Comparison of ENCODE assay signal across 2 cellular contexts in the genomic region with DNA sequence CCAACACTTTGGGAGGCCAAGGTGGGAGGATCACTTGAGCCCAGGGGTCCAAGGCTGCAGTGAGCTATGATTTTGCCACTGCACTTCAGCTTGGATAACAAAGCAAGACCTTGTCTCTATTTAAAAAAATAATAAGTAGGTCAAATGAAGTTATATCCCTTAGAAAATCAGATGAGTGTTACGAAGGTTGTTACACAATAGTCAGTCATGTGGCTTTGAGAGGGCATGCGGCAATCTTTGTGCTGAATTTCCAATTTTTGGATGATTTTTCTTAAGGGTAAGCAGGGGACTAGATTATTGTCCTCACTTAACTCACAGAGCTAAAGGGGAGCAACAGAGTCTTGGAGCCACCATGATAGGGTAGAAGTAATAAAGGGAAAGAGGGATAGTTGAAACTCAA.
A peak's percentile ranks its signal among the peaks of the same experiment; 100 is the strongest.
TF ChIP-seq lines count a peak whose summit lies in the region.

No MANE protein-coding gene starts in this region.

TF ChIP-seq in IMR-90, 13 proteins besides CTCF, POLR2A, EP300 and RAD21:
- TF ChIP-seq CEBPB (IDR thresholded peaks at IDR 0.05; ENCODE audit: low read depth, low read length) (0 out of 2 replicates have a peak, but pooled peaks have one; percentile 33), BHLHE40 (IDR thresholded peaks at IDR 0.05; ENCODE audit: low read depth, low read length) (no peak)

TF ChIP-seq in H1, 55 proteins besides CTCF, POLR2A, EP300 and RAD21:
- TF ChIP-seq, protein P1, sequence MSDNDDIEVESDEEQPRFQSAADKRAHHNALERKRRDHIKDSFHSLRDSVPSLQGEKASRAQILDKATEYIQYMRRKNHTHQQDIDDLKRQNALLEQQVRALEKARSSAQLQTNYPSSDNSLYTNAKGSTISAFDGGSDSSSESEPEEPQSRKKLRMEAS (IDR thresholded peaks at IDR 0.05), result no peak
- TF ChIP-seq EZH2 (IDR thresholded peaks at IDR 0.05; ENCODE audit: low read depth, low read length, severe bottlenecking) (no peak), POU5F1 (IDR thresholded peaks at IDR 0.05; ENCODE audit: low read depth, low read length) (no peak), SP4 (IDR thresholded peaks at IDR 0.05; ENCODE audit: low read length) (no peak), BACH1 (IDR thresholded peaks at IDR 0.05; ENCODE audit: low read length) (no peak), BCL11A (IDR thresholded peaks at IDR 0.05; ENCODE audit: low read depth in 2 of 2, low read length in 2 of 2) (no peak), HDAC6 (IDR thresholded peaks at IDR 0.05; ENCODE audit: low read depth, low read length) (no peak), SIX5 (IDR thresholded peaks at IDR 0.05; ENCODE audit: low read depth, low read length) (no peak), CHD1 (IDR thresholded peaks at IDR 0.05; ENCODE audit: low read depth, low read length) (no peak), CBX8 (IDR thresholded peaks at IDR 0.05; ENCODE audit: borderline replicate concordance, low read depth, low read length) (no peak), RFX5 (IDR thresholded peaks at IDR 0.05; ENCODE audit: borderline replicate concordance, low read depth, low read length) (no peak), RXRA (IDR thresholded peaks at IDR 0.05; ENCODE audit: insufficient read depth, low read depth, low read length) (no peak), TCF12 (IDR thresholded peaks at IDR 0.05; ENCODE audit: low read depth, low read length) (no peak), SP2 (IDR thresholded peaks at IDR 0.05; ENCODE audit: low read length) (no peak), YY1 (IDR thresholded peaks at IDR 0.05; ENCODE audit: low read depth, low read length) (no peak), SP1 (IDR thresholded peaks at IDR 0.05; ENCODE audit: low read depth, low read length) (no peak), TAF7 (optimal IDR thresholded peaks at IDR 0.05; ENCODE audit: borderline replicate concordance, low read depth, low read length) (no peak)
- TF ChIP-seq, protein P2, sequence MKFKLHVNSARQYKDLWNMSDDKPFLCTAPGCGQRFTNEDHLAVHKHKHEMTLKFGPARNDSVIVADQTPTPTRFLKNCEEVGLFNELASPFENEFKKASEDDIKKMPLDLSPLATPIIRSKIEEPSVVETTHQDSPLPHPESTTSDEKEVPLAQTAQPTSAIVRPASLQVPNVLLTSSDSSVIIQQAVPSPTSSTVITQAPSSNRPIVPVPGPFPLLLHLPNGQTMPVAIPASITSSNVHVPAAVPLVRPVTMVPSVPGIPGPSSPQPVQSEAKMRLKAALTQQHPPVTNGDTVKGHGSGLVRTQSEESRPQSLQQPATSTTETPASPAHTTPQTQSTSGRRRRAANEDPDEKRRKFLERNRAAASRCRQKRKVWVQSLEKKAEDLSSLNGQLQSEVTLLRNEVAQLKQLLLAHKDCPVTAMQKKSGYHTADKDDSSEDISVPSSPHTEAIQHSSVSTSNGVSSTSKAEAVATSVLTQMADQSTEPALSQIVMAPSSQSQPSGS (IDR thresholded peaks at IDR 0.05; ENCODE audit: low read length), result no peak
- TF ChIP-seq, protein P3, sequence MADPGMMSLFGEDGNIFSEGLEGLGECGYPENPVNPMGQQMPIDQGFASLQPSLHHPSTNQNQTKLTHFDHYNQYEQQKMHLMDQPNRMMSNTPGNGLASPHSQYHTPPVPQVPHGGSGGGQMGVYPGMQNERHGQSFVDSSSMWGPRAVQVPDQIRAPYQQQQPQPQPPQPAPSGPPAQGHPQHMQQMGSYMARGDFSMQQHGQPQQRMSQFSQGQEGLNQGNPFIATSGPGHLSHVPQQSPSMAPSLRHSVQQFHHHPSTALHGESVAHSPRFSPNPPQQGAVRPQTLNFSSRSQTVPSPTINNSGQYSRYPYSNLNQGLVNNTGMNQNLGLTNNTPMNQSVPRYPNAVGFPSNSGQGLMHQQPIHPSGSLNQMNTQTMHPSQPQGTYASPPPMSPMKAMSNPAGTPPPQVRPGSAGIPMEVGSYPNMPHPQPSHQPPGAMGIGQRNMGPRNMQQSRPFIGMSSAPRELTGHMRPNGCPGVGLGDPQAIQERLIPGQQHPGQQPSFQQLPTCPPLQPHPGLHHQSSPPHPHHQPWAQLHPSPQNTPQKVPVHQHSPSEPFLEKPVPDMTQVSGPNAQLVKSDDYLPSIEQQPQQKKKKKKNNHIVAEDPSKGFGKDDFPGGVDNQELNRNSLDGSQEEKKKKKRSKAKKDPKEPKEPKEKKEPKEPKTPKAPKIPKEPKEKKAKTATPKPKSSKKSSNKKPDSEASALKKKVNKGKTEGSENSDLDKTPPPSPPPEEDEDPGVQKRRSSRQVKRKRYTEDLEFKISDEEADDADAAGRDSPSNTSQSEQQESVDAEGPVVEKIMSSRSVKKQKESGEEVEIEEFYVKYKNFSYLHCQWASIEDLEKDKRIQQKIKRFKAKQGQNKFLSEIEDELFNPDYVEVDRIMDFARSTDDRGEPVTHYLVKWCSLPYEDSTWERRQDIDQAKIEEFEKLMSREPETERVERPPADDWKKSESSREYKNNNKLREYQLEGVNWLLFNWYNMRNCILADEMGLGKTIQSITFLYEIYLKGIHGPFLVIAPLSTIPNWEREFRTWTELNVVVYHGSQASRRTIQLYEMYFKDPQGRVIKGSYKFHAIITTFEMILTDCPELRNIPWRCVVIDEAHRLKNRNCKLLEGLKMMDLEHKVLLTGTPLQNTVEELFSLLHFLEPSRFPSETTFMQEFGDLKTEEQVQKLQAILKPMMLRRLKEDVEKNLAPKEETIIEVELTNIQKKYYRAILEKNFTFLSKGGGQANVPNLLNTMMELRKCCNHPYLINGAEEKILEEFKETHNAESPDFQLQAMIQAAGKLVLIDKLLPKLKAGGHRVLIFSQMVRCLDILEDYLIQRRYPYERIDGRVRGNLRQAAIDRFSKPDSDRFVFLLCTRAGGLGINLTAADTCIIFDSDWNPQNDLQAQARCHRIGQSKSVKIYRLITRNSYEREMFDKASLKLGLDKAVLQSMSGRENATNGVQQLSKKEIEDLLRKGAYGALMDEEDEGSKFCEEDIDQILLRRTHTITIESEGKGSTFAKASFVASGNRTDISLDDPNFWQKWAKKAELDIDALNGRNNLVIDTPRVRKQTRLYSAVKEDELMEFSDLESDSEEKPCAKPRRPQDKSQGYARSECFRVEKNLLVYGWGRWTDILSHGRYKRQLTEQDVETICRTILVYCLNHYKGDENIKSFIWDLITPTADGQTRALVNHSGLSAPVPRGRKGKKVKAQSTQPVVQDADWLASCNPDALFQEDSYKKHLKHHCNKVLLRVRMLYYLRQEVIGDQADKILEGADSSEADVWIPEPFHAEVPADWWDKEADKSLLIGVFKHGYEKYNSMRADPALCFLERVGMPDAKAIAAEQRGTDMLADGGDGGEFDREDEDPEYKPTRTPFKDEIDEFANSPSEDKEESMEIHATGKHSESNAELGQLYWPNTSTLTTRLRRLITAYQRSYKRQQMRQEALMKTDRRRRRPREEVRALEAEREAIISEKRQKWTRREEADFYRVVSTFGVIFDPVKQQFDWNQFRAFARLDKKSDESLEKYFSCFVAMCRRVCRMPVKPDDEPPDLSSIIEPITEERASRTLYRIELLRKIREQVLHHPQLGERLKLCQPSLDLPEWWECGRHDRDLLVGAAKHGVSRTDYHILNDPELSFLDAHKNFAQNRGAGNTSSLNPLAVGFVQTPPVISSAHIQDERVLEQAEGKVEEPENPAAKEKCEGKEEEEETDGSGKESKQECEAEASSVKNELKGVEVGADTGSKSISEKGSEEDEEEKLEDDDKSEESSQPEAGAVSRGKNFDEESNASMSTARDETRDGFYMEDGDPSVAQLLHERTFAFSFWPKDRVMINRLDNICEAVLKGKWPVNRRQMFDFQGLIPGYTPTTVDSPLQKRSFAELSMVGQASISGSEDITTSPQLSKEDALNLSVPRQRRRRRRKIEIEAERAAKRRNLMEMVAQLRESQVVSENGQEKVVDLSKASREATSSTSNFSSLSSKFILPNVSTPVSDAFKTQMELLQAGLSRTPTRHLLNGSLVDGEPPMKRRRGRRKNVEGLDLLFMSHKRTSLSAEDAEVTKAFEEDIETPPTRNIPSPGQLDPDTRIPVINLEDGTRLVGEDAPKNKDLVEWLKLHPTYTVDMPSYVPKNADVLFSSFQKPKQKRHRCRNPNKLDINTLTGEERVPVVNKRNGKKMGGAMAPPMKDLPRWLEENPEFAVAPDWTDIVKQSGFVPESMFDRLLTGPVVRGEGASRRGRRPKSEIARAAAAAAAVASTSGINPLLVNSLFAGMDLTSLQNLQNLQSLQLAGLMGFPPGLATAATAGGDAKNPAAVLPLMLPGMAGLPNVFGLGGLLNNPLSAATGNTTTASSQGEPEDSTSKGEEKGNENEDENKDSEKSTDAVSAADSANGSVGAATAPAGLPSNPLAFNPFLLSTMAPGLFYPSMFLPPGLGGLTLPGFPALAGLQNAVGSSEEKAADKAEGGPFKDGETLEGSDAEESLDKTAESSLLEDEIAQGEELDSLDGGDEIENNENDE (IDR thresholded peaks at IDR 0.05; ENCODE audit: insufficient replicate concordance, low read length), result no peak
